Comparison of ENCODE assay signal across 17 cellular contexts in genomic region chr20:621115-621756, GRCh38. TPM values are rescaled to one million over a fixed set of nuclear protein-coding genes. Genes with fewer than 3 reads are reported as not detected.
DNase-seq lines count a peak whose midpoint lies in the region; ATAC-seq and TF ChIP-seq lines count a peak whose summit lies in the region.
"Had no signal": no experiment of that assay in that cellular context is flagged by ENCODE, and none has a peak within 500 bp of the region (broad histone marks: within the 10 kb centered on the region; RNA-seq: fewer than 3 reads in every experiment).

No MANE protein-coding gene starts in this region.

- TF ChIP-seq CTCF in fibroblast of the aortic adventitia (IDR thresholded peaks at IDR 0.05; ENCODE audit: insufficient read depth, low read length) = no peak

- DNase-seq in HCEC 1CT (peak; percentile 8), OCI-M1 (lab: John Stamatoyannopoulos, UW) (peak; percentile 44), fibroblast of the aortic adventitia (ENCODE audit: low read depth) (peak; percentile 7), HUDEP-2 (lab: John Stamatoyannopoulos, UW; ENCODE audit: unreplicated experiment in 76 of 76) (no peak), NK-92 (lab: John Stamatoyannopoulos, UW; ENCODE audit: unreplicated experiment) (no peak), foreskin melanocyte (no peak)
- DNase-seq: activated CD8-positive, alpha-beta T cell treated with anti-CD3 and anti-CD28 coated beads, Interleukin-2, amount 10 ng/mL, durations not matched to agents 7 days and 5 days; CD4-positive, alpha-beta T cell; erythroblast; heart right ventricle; NCI-H1417; NCI-H2227 treated with DMSO at 0.1 percent for 48 hours had no signal

- H3K4me3 ChIP-seq in fibroblast of the aortic adventitia (ENCODE audit: low read depth, low read length) = no peak overlapping the region
- H3K4me3 ChIP-seq: coronary artery, heart right ventricle had no signal

- ATAC-seq in HG03460 (IDR thresholded peaks at IDR 0.05; ENCODE audit: unreplicated experiment) = no peak
- ATAC-seq: activated CD8-positive, alpha-beta T cell treated with anti-CD3 and anti-CD28 coated beads, Interleukin-2, amount 10 ng/mL, durations not matched to agents 7 days and 5 days; heart right ventricle had no signal

RNA-seq across cellular contexts. Expression of gene TCF15, which starts 11.1 kb away (rescaled TPM):
- not detected in 2 replicates for total RNA-seq in fibroblast of the aortic adventitia (ENCODE audit: low replicate concordance)
- total RNA-seq: activated CD8-positive, alpha-beta T cell treated with anti-CD3 and anti-CD28 coated beads, Interleukin-2, amount 10 ng/mL, durations not matched to agents 7 days and 5 days; activated T-helper 2 cell treated with anti-CD3 and anti-CD28 coated beads, Interferon-gamma antibody, Interleukin-2, Interleukin-4, amounts not matched to agents 10 μg/mL and 5 μg/mL and 100 μg/mL, durations not matched to agents 14 hours and 24 hours and 36 hours; CD4-positive, alpha-beta T cell had no signal

RNA-seq across cellular contexts. Expression of gene SRXN1, which starts 31.8 kb away (rescaled TPM):
- total RNA-seq in fibroblast of the aortic adventitia (ENCODE audit: low replicate concordance) = 17.7 and 67.9 TPM in 2 replicates

RNA-seq across cellular contexts. Expression of gene SCRT2, which starts 54.4 kb away (rescaled TPM):
- not detected in 2 replicates for total RNA-seq in fibroblast of the aortic adventitia (ENCODE audit: low replicate concordance)
- total RNA-seq: activated CD8-positive, alpha-beta T cell treated with anti-CD3 and anti-CD28 coated beads, Interleukin-2, amount 10 ng/mL, durations not matched to agents 7 days and 5 days; activated T-helper 2 cell treated with anti-CD3 and anti-CD28 coated beads, Interferon-gamma antibody, Interleukin-2, Interleukin-4, amounts not matched to agents 10 μg/mL and 5 μg/mL and 100 μg/mL, durations not matched to agents 14 hours and 24 hours and 36 hours; CD4-positive, alpha-beta T cell; G401; heart right ventricle; kidney epithelial cell had no signal

Comparison
In these comparisons a context has a peak if more than half of its experiments do, and no peak if none do; other contexts are left out.
1. DNase-seq: peak in HCEC 1CT (single experiment), OCI-M1 (single experiment) and fibroblast of the aortic adventitia (single experiment); none in HUDEP-2 (0 of 76), NK-92 (single experiment) and foreskin melanocyte (single experiment).